In genomic region chr1:24002664-24003063, GRCh38 we compare ENCODE assay signal across 29 cellular contexts.
"Had no signal": no experiment of that assay in that cellular context is flagged by ENCODE, and none has a peak within 500 bp of the region (broad histone marks: within the 10 kb centered on the region; RNA-seq: fewer than 3 reads in every experiment).

No MANE protein-coding gene starts in this region.

- H3K27ac Mint-ChIP-seq: activated CD4-positive, alpha-beta memory T cell treated with anti-CD3 and anti-CD28 coated beads, Interleukin-2, amount 10 ng/mL, durations not matched to agents 7 days and 5 days; activated T-cell treated with anti-CD3 and anti-CD28 coated beads, Interleukin-2, amount 50 U/mL, for 24 hours; activated T-helper 17 cell treated with anti-CD3 and anti-CD28 coated beads, Interleukin-2, amount 50 U/mL, for 72 hours; mesothelial cell of epicardium; naive B cell; nephron progenitor cell; progenitor cell of endocrine pancreas; stimulated activated memory B cell treated with anti-CD40 and anti-IgM and Interleukin-4, amounts not matched to agents 10 μg/mL and 1 μg/mL and 100 μg/mL, for 72 hours; stimulated activated naive CD8-positive, alpha-beta T cell treated with anti-CD3 and anti-CD28 coated beads, Interleukin-15, amount 100 ng/mL, for 72 hours; T-helper 17 cell; type B pancreatic cell had no signal

- H3K36me3 ChIP-seq: ovary, sigmoid colon, vagina, WERI-Rb-1 had no signal

- H3K4me3 ChIP-seq: ovary, sigmoid colon, vagina had no signal

- H3K9me3 ChIP-seq: ovary, sigmoid colon, vagina had no signal

- H3K4me1 Mint-ChIP-seq: activated T-helper 17 cell treated with anti-CD3 and anti-CD28 coated beads, Interleukin-2, amount 50 U/mL, for 72 hours had no signal

- H3K4me3 Mint-ChIP-seq: activated CD4-positive, alpha-beta memory T cell treated with anti-CD3 and anti-CD28 coated beads, Interleukin-2, amount 10 ng/mL, durations not matched to agents 7 days and 5 days; activated T-cell treated with anti-CD3 and anti-CD28 coated beads, Interleukin-2, amount 50 U/mL, for 24 hours; activated T-helper 17 cell treated with anti-CD3 and anti-CD28 coated beads, Interleukin-2, amount 50 U/mL, for 72 hours; mesothelial cell of epicardium; naive B cell; stimulated activated memory B cell treated with anti-CD40 and anti-IgM and Interleukin-4, amounts not matched to agents 10 μg/mL and 1 μg/mL and 100 μg/mL, for 72 hours; stimulated activated naive CD8-positive, alpha-beta T cell treated with anti-CD3 and anti-CD28 coated beads, Interleukin-15, amount 100 ng/mL, for 72 hours; T-helper 17 cell; type B pancreatic cell had no signal

- H3K27me3 Mint-ChIP-seq: type B pancreatic cell had no signal

- H3K27me3 ChIP-seq: ovary, sigmoid colon, vagina had no signal

- H3K36me3 Mint-ChIP-seq: mesothelial cell of epicardium; naive B cell; stimulated activated memory B cell treated with anti-CD40 and anti-IgM and Interleukin-4, amounts not matched to agents 10 μg/mL and 1 μg/mL and 100 μg/mL, for 72 hours; type B pancreatic cell had no signal

- H3K9me3 Mint-ChIP-seq: activated CD4-positive, alpha-beta memory T cell treated with anti-CD3 and anti-CD28 coated beads, Interleukin-2, amount 10 ng/mL, durations not matched to agents 7 days and 5 days; activated T-cell treated with anti-CD3 and anti-CD28 coated beads, Interleukin-2, amount 50 U/mL, for 24 hours; activated T-helper 17 cell treated with anti-CD3 and anti-CD28 coated beads, Interleukin-2, amount 50 U/mL, for 72 hours; stimulated activated memory B cell treated with anti-CD40 and anti-IgM and Interleukin-4, amounts not matched to agents 10 μg/mL and 1 μg/mL and 100 μg/mL, for 72 hours; stimulated activated naive CD8-positive, alpha-beta T cell treated with anti-CD3 and anti-CD28 coated beads, Interleukin-15, amount 100 ng/mL, for 72 hours had no signal

- DNase-seq: activated CD4-positive, alpha-beta memory T cell treated with anti-CD3 and anti-CD28 coated beads, Interleukin-2, amount 10 ng/mL, durations not matched to agents 7 days and 5 days; activated CD4-positive, alpha-beta T cell treated with anti-CD3 and anti-CD28 coated beads for 48 hours; activated CD8-positive, alpha-beta memory T cell treated with anti-CD3 and anti-CD28 coated beads, Interleukin-2, amount 50 U/mL, for 48 hours; activated gamma-delta T cell treated with Interleukin-2 at 50 U/mL for 16 hours; activated naive CD4-positive, alpha-beta T cell treated with anti-CD3 and anti-CD28 coated beads, Interleukin-2, amount 50 U/mL, for 16 hours; activated T-cell treated with anti-CD3 and anti-CD28 coated beads, Interleukin-2, amount 50 U/mL, for 24 hours; amniotic stem cell; caudate nucleus; head of caudate nucleus; left ventricle myocardium superior; naive B cell; nephron progenitor cell; ovary; retina; sigmoid colon; small intestine; stimulated activated CD4-positive, alpha-beta T cell treated with anti-CD3 and anti-CD28 coated beads, Interleukin-4, amount 100 ng/mL, for 4 hours; stimulated activated CD8-positive, alpha-beta memory T cell treated with anti-CD3 and anti-CD28 coated beads, Interleukin-4, amount 100 ng/mL, for 48 hours; stimulated activated naive CD8-positive, alpha-beta T cell treated with anti-CD3 and anti-CD28 coated beads, Interleukin-15, amount 100 ng/mL, for 72 hours; substantia nigra; T-helper 17 cell; WERI-Rb-1 had no signal

- H3K27ac ChIP-seq: ovary, sigmoid colon, vagina, WERI-Rb-1 had no signal

- H3K4me1 ChIP-seq: vagina had no signal

- ATAC-seq: activated CD4-positive, CD25-positive, alpha-beta regulatory T cell treated with anti-CD3 and anti-CD28 coated beads, Interleukin-2, amount 50 U/mL, for 24 hours; activated T-helper 17 cell treated with anti-CD3 and anti-CD28 coated beads, Interleukin-2, amount 50 U/mL, for 72 hours; left ventricle myocardium superior; stimulated activated naive CD8-positive, alpha-beta T cell treated with anti-CD3 and anti-CD28 coated beads, Interleukin-15, amount 100 ng/mL, for 72 hours; T-helper 17 cell had no signal
